1 cellular context compared by ENCODE assay signal in the genomic region with DNA sequence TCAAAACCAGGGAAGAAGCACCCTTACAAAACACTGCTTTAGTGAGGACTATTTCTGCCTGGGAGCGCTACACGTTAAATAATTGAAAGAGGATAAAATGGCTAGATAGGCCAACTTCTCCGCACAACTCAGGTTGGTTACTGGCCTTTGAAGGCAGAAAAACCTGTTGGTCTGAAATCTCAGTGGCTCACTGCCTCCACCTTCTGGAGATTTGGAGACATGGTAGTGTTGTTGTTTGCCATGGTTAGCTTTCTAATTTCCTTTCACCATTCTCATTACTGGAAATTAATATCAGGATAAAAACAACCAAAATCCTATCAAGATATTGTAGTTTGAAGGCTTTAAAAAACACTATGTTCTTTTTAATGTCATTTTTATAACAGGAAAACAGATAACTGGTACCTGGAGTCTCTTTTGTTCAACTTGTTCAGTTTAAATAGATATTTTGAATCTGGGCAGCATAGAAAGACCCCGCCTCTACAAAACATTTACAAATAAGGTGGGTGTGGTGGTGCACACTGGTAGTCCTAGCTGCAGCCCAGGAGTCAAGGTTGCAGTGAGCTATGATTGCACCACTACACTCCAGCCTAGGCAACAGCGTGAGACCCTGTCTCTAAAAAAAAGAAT.
TF ChIP-seq lines count a peak whose summit lies in the region.

No MANE protein-coding gene starts in this region.

TF ChIP-seq in GM23338, 12 proteins besides CTCF, POLR2A, EP300 and RAD21 (continued from another document):
- TF ChIP-seq, protein P1, sequence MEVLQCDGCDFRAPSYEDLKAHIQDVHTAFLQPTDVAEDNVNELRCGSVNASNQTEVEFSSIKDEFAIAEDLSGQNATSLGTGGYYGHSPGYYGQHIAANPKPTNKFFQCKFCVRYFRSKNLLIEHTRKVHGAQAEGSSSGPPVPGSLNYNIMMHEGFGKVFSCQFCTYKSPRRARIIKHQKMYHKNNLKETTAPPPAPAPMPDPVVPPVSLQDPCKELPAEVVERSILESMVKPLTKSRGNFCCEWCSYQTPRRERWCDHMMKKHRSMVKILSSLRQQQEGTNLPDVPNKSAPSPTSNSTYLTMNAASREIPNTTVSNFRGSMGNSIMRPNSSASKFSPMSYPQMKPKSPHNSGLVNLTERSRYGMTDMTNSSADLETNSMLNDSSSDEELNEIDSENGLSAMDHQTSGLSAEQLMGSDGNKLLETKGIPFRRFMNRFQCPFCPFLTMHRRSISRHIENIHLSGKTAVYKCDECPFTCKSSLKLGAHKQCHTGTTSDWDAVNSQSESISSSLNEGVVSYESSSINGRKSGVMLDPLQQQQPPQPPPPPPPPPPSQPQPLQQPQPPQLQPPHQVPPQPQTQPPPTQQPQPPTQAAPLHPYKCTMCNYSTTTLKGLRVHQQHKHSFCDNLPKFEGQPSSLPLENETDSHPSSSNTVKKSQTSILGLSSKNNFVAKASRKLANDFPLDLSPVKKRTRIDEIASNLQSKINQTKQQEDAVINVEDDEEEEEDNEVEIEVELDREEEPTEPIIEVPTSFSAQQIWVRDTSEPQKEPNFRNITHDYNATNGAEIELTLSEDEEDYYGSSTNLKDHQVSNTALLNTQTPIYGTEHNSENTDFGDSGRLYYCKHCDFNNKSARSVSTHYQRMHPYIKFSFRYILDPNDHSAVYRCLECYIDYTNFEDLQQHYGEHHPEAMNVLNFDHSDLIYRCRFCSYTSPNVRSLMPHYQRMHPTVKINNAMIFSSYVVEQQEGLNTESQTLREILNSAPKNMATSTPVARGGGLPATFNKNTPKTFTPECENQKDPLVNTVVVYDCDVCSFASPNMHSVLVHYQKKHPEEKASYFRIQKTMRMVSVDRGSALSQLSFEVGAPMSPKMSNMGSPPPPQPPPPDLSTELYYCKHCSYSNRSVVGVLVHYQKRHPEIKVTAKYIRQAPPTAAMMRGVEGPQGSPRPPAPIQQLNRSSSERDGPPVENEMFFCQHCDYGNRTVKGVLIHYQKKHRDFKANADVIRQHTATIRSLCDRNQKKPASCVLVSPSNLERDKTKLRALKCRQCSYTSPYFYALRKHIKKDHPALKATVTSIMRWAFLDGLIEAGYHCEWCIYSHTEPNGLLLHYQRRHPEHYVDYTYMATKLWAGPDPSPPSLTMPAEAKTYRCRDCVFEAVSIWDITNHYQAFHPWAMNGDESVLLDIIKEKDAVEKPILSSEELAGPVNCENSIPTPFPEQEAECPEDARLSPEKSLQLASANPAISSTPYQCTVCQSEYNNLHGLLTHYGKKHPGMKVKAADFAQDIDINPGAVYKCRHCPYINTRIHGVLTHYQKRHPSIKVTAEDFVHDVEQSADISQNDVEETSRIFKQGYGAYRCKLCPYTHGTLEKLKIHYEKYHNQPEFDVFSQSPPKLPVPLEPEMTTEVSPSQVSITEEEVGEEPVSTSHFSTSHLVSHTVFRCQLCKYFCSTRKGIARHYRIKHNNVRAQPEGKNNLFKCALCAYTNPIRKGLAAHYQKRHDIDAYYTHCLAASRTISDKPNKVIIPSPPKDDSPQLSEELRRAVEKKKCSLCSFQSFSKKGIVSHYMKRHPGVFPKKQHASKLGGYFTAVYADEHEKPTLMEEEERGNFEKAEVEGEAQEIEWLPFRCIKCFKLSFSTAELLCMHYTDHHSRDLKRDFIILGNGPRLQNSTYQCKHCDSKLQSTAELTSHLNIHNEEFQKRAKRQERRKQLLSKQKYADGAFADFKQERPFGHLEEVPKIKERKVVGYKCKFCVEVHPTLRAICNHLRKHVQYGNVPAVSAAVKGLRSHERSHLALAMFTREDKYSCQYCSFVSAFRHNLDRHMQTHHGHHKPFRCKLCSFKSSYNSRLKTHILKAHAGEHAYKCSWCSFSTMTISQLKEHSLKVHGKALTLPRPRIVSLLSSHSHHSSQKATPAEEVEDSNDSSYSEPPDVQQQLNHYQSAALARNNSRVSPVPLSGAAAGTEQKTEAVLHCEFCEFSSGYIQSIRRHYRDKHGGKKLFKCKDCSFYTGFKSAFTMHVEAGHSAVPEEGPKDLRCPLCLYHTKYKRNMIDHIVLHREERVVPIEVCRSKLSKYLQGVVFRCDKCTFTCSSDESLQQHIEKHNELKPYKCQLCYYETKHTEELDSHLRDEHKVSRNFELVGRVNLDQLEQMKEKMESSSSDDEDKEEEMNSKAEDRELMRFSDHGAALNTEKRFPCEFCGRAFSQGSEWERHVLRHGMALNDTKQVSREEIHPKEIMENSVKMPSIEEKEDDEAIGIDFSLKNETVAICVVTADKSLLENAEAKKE (CRISPR knock-in tag; IDR thresholded peaks at IDR 0.05), result no peak
- TF ChIP-seq POLR2AphosphoS5 (IDR thresholded peaks at IDR 0.05; ENCODE audit: low read depth), result no peak
- TF ChIP-seq ZNF114 (CRISPR knock-in tag; IDR thresholded peaks at IDR 0.05), result no peak
- TF ChIP-seq JUNB (IDR thresholded peaks at IDR 0.05; ENCODE audit: unreplicated experiment), result no peak
- TF ChIP-seq, protein P2, sequence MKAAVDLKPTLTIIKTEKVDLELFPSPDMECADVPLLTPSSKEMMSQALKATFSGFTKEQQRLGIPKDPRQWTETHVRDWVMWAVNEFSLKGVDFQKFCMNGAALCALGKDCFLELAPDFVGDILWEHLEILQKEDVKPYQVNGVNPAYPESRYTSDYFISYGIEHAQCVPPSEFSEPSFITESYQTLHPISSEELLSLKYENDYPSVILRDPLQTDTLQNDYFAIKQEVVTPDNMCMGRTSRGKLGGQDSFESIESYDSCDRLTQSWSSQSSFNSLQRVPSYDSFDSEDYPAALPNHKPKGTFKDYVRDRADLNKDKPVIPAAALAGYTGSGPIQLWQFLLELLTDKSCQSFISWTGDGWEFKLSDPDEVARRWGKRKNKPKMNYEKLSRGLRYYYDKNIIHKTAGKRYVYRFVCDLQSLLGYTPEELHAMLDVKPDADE (IDR thresholded peaks at IDR 0.05), result no peak
- TF ChIP-seq NANOG (IDR thresholded peaks at IDR 0.05; ENCODE audit: borderline replicate concordance), result no peak
- no peak for TF ChIP-seq STAT1 (IDR thresholded peaks at IDR 0.05; ENCODE audit: unreplicated experiment)
- TF ChIP-seq CREB1 (CRISPR knock-in tag; IDR thresholded peaks at IDR 0.05; ENCODE audit: low read depth), result no peak
- no peak for TF ChIP-seq EZH2phosphoT487 (IDR thresholded peaks at IDR 0.05; ENCODE audit: unreplicated experiment)
